ENCODE assay signal across 2 cellular contexts in the genomic region with DNA sequence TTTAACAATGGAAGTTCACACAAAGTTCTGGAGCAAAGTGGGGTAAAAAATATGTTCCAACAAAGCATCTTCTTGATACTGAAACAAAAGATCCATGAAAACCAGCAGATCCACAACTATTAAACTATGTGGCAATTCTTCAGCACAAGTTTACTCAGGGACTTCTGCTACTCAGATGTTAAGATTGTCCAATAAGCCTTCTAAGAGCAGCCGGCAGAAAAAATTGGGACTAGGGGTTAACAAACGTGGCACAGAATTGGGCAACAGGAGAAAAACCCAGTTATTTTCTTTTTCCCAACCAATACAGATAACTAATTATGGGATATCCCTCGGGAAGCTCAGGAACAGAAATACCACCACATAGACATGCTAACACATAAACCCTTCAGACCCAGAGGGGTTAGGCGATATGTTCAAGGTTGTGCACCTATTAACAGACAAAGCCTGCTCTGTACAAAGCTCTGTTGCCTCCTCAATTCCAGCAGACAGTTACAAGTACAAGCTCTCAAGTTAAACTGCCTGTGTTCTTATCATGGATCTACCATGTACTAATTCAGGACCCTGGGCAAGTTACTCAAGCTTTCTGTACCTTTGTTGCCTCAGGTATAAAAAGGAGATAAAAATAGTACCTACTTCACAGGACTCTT.
TF ChIP-seq lines count a peak whose summit lies in the region.

No MANE protein-coding gene starts in this region.

TF ChIP-seq in K562, 482 proteins besides CTCF, POLR2A, EP300 and RAD21:
- 0 out of 2 replicates have a peak, but pooled peaks have one; percentile 21 for TF ChIP-seq RBFOX2 (IDR thresholded peaks at IDR 0.05; ENCODE audit: low read depth, low read length)
- TF ChIP-seq, protein P1, sequence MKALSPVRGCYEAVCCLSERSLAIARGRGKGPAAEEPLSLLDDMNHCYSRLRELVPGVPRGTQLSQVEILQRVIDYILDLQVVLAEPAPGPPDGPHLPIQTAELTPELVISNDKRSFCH (CRISPR knock-in tag; IDR thresholded peaks at IDR 0.05): no peak
- TF ChIP-seq, protein P1 (tag; IDR thresholded peaks at IDR 0.05): no peak

TF ChIP-seq in GM23338, 12 proteins besides CTCF, POLR2A, EP300 and RAD21:
- no peak for TF ChIP-seq ZNF114 (CRISPR knock-in tag; IDR thresholded peaks at IDR 0.05)
- TF ChIP-seq POLR2AphosphoS5 (IDR thresholded peaks at IDR 0.05; ENCODE audit: low read depth): no peak
- no peak for TF ChIP-seq CREB1 (CRISPR knock-in tag; IDR thresholded peaks at IDR 0.05; ENCODE audit: low read depth)
- TF ChIP-seq STAT1 (IDR thresholded peaks at IDR 0.05; ENCODE audit: unreplicated experiment): no peak
- TF ChIP-seq, protein P2, sequence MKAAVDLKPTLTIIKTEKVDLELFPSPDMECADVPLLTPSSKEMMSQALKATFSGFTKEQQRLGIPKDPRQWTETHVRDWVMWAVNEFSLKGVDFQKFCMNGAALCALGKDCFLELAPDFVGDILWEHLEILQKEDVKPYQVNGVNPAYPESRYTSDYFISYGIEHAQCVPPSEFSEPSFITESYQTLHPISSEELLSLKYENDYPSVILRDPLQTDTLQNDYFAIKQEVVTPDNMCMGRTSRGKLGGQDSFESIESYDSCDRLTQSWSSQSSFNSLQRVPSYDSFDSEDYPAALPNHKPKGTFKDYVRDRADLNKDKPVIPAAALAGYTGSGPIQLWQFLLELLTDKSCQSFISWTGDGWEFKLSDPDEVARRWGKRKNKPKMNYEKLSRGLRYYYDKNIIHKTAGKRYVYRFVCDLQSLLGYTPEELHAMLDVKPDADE (IDR thresholded peaks at IDR 0.05): no peak
TF ChIP-seq in GM23338: peak in this region for 0.
